ENCODE assay signal across 11 cellular contexts in genomic region chr12:9868271-9868815, GRCh38. TPM values are rescaled to one million over a fixed set of nuclear protein-coding genes. Genes with fewer than 3 reads are reported as not detected.
DNase-seq lines count a peak whose midpoint lies in the region; ATAC-seq and TF ChIP-seq lines count a peak whose summit lies in the region.
"Had no signal": no experiment of that assay in that cellular context is flagged by ENCODE, and none has a peak within 500 bp of the region (broad histone marks: within the 10 kb centered on the region; RNA-seq: fewer than 3 reads in every experiment).

No MANE protein-coding gene starts in this region.

- H3K4me1 ChIP-seq in PC-9 (replicated peaks; ENCODE audit: insufficient read depth), result peaks cover 17% of the 10 kb centered on the region
- no peaks in the 10 kb centered on the region for H3K4me1 ChIP-seq in rectal smooth muscle tissue (ENCODE audit: control insufficient read depth, insufficient read depth, low read length)

- no peak for ATAC-seq in effector memory CD8-positive, alpha-beta T cell (replicated peaks)
- ATAC-seq in GM21390 (IDR thresholded peaks at IDR 0.05; ENCODE audit: unreplicated experiment), result no peak

- H3K27me3 ChIP-seq in PC-9 (ENCODE audit: insufficient read depth, low read depth) (no peaks in the 10 kb centered on the region), rectal smooth muscle tissue (ENCODE audit: control insufficient read depth, insufficient read depth, low read length) (no peaks in the 10 kb centered on the region)

- 0 out of 2 replicates have a peak overlapping the region, but pooled peaks have one; percentile 93 for H3K4me2 ChIP-seq in PC-9

- H3K27ac ChIP-seq in PC-9, result no peak overlapping the region
- peak overlapping the region; percentile 40 for H3K27ac ChIP-seq in rectal smooth muscle tissue (ENCODE audit: low read depth, low read length)

- intact Hi-C loops in PC-9 (cut with micrococcal nuclease; ENCODE audit: unreplicated experiment), result no loop called here

- H3K9ac ChIP-seq in rectal smooth muscle tissue (ENCODE audit: low read length), result no peak overlapping the region

- peak overlapping the region; percentile 83 to 99 for H3K4me3 Mint-ChIP-seq in effector memory CD8-positive, alpha-beta T cell
- H3K4me3 Mint-ChIP-seq: brain, mesothelial cell of epicardium had no signal

- CTCF ChIA-PET in PC-9 (lab: Charles Lee), result no interaction called here

- peaks cover 30% of the 10 kb centered on the region for H3K36me3 Mint-ChIP-seq in effector memory CD8-positive, alpha-beta T cell (ENCODE audit: insufficient read depth)
- H3K36me3 Mint-ChIP-seq: brain, mesothelial cell of epicardium had no signal

- H4K20me1 ChIP-seq in PC-9 (ENCODE audit: insufficient read depth), result no peaks in the 10 kb centered on the region

- POLR2A ChIA-PET in PC-9 (lab: Charles Lee; ENCODE audit: unreplicated experiment), result interaction anchor here (0.5 to 0.6 kb wide), 2 partner anchors 92 to 454 kb away, joined by 3 to 4 read pairs; no protein-coding TSS in a partner anchor

- no peak overlapping the region for H2AFZ ChIP-seq in PC-9

- no peaks in the 10 kb centered on the region for H3K9me3 ChIP-seq in PC-9 (ENCODE audit: insufficient read depth, low read depth)

- H3K9me3 Mint-ChIP-seq in effector memory CD8-positive, alpha-beta T cell, result peaks cover 5% of the 10 kb centered on the region in 2 donors
- H3K9me3 Mint-ChIP-seq: brain had no signal

- H3K27ac Mint-ChIP-seq in effector memory CD8-positive, alpha-beta T cell, result peak overlapping the region; percentile 95 to 100
- H3K27ac Mint-ChIP-seq: mesothelial cell of epicardium had no signal

- H3K36me3 ChIP-seq in PC-9 (ENCODE audit: low read depth) (no peaks in the 10 kb centered on the region), rectal smooth muscle tissue (ENCODE audit: control insufficient read depth, insufficient read depth, low read length) (no peaks in the 10 kb centered on the region)

- H3F3A ChIP-seq in PC-9 (ENCODE audit: insufficient read depth, low read depth), result peaks cover 9% of the 10 kb centered on the region; the same call in 1 of the 2 replicates

- TF ChIP-seq CTCF in PC-9 (conservative IDR thresholded peaks at IDR 0.05) (no peak), GM10266 (IDR thresholded peaks at IDR 0.05; ENCODE audit: control insufficient read depth, insufficient read depth, low read depth, missing control alignments) (no peak)

- H3K4me1 Mint-ChIP-seq in effector memory CD8-positive, alpha-beta T cell (ENCODE audit: low read depth in 2 of 2), result peaks cover 16 to 41% of the 10 kb centered on the region in 2 donors

- DNase-seq in PC-9 (no peak), dedifferentiated amniotic fluid mesenchymal stem cell (ENCODE audit: extremely low spot score) (no peak), NCI-H187 treated with DMSO at 0.1 percent for 48 hours (lab: John Stamatoyannopoulos, UW) (no peak), GM10266 (ENCODE audit: extremely low spot score) (no peak)
- no peak for DNase-seq in effector memory CD8-positive, alpha-beta T cell

- no TSS peak for BruUV-seq in PC-9 (replicated peaks; lab: Mats Ljungman, UMichigan)

- H3K4me3 ChIP-seq in GM08714 (ENCODE audit: low read length) (peak overlapping the region; percentile 56; the same call in 1 of the 2 replicates), PC-9 (no peak overlapping the region), rectal smooth muscle tissue (ENCODE audit: low read length) (peak overlapping the region; percentile 63)

- no peaks in the 10 kb centered on the region for H3K79me2 ChIP-seq in PC-9 (ENCODE audit: low read depth)

- no peaks in the 10 kb centered on the region for H3K9me2 ChIP-seq in PC-9 (ENCODE audit: insufficient read depth)

- no peaks in the 10 kb centered on the region for H3K27me3 Mint-ChIP-seq in effector memory CD8-positive, alpha-beta T cell
- H3K27me3 Mint-ChIP-seq: brain had no signal

RNA-seq across cellular contexts. Expression of gene CLEC2B, which starts 0.8 kb away (rescaled TPM):
- 3.4 and 3.9 TPM in 2 replicates for total RNA-seq in PC-9 (2021)
- total RNA-seq: mesothelial cell of epicardium had no signal

RNA-seq across cellular contexts. Expression of gene KLRF2, which starts 12.9 kb away (rescaled TPM):
- not detected in 2 replicates for total RNA-seq in PC-9 (2021)
- total RNA-seq: mesothelial cell of epicardium, temporal lobe had no signal

RNA-seq across cellular contexts. Expression of gene KLRF1, which starts 41.1 kb away (rescaled TPM):
- total RNA-seq in PC-9 (2021), result not detected in 2 replicates
- total RNA-seq: mesothelial cell of epicardium, temporal lobe had no signal
